Comparison of ENCODE assay signal across 8 cellular contexts in genomic region chr5:107672212-107673105, GRCh38. TPM values are rescaled to one million over a fixed set of nuclear protein-coding genes. Genes with fewer than 3 reads are reported as not detected.
DNase-seq lines count a peak whose midpoint lies in the region; ATAC-seq and TF ChIP-seq lines count a peak whose summit lies in the region.

No MANE protein-coding gene starts in this region.

- intact Hi-C loops in dorsolateral prefrontal cortex (cut with DNase I): loop anchor here (10.0 kb wide), 2 partner anchors 98 to 608 kb away; no protein-coding TSS in a partner anchor

- H3K27me3 ChIP-seq in dorsolateral prefrontal cortex (peaks cover 0 to 25% (median 0%) of the 10 kb centered on the region in 45 donors), layer of hippocampus (ENCODE audit: control insufficient read depth, insufficient read depth, low read length) (peaks cover 8% of the 10 kb centered on the region)

- H3K4me3 ChIP-seq in dorsolateral prefrontal cortex: peak overlapping the region; percentile 46 to 83 (median 71)

- peak; percentile 18 for DNase-seq in activated naive CD4-positive, alpha-beta T cell treated with Interleukin-2 at 50 U/mL for 16 hours
- no peak for DNase-seq in activated naive CD4-positive, alpha-beta T cell (lab: John Stamatoyannopoulos, UW)
- DNase-seq in NCI-H128 (lab: John Stamatoyannopoulos, UW; ENCODE audit: unreplicated experiment) (peak; percentile 58), SW480 (ENCODE audit: low spot score) (peak; percentile 89), dorsolateral prefrontal cortex (peak; percentile 22 to 80 (median 63))
- DNase-seq in stimulated activated CD4-positive, alpha-beta T cell treated with anti-CD3 and anti-CD28 coated beads, Interleukin-4, amount 100 ng/mL, for 1 hour: peak; percentile 29

- H3K27ac ChIP-seq in dorsolateral prefrontal cortex (peak overlapping the region in 57 of 59 donors; percentile 40 to 94 (median 82)), layer of hippocampus (ENCODE audit: low read depth, low read length) (peak overlapping the region; percentile 52)

- peak in 5 of 56 donors; percentile 7 to 13 (median 10) for TF ChIP-seq CTCF in dorsolateral prefrontal cortex (IDR thresholded peaks at IDR 0.05 in 54 of 56, conservative IDR thresholded peaks at IDR 0.05 in 2 of 56; ENCODE audit: low read depth in 1 of 56, partially characterized antibody in 56 of 56)

- ATAC-seq in GM18502 (IDR thresholded peaks at IDR 0.05; ENCODE audit: poor library complexity, unreplicated experiment): no peak

RNA-seq across cellular contexts. Expression of gene EFNA5, which starts 1.7 kb away (rescaled TPM):
- 10 to 100 TPM; 29.9 to 90.2 (median 56.1) TPM for total RNA-seq in dorsolateral prefrontal cortex

Comparison
In these comparisons a context has a peak if more than half of its experiments do, and no peak if none do; other contexts are left out.
1. DNase-seq: peak in activated naive CD4-positive, alpha-beta T cell treated with Interleukin-2 at 50 U/mL for 16 hours (single experiment), NCI-H128 (single experiment), SW480 (single experiment), dorsolateral prefrontal cortex (10 of 10) and stimulated activated CD4-positive, alpha-beta T cell treated with anti-CD3 and anti-CD28 coated beads, Interleukin-4, amount 100 ng/mL, for 1 hour (single experiment); none in activated naive CD4-positive, alpha-beta T cell (0 of 4).